ENCODE assay signal across 9 cellular contexts in genomic region chr2:231611273-231612198, GRCh38. TPM values are rescaled to one million over a fixed set of nuclear protein-coding genes. Genes with fewer than 3 reads are reported as not detected.
DNase-seq lines count a peak whose midpoint lies in the region; ATAC-seq and TF ChIP-seq lines count a peak whose summit lies in the region.
"Had no signal": no experiment of that assay in that cellular context is flagged by ENCODE, and none has a peak within 500 bp of the region (broad histone marks: within the 10 kb centered on the region; RNA-seq: fewer than 3 reads in every experiment).

No MANE protein-coding gene starts in this region.

- H3K27me3 Mint-ChIP-seq in T-helper 17 cell = no peaks in the 10 kb centered on the region
- H3K27me3 Mint-ChIP-seq in brain = peaks cover 9% of the 10 kb centered on the region

- TF ChIP-seq CTCF in AG04450 (IDR thresholded peaks at IDR 0.05; ENCODE audit: low read depth, low read length) (peak; percentile 52), HL-60 (IDR thresholded peaks at IDR 0.05; ENCODE audit: insufficient read depth, low read length) (no peak), brain (conservative IDR thresholded peaks at IDR 0.05) (no peak)

- DNase-seq in AG04450 (ENCODE audit: low read depth, low spot score) (no peak), HL-60 (ENCODE audit: low read depth in 1 of 2, low spot score in 1 of 2) (peak; percentile 69 to 88), T-helper 17 cell (no peak), G401 (ENCODE audit: low spot score) (no peak)
- DNase-seq in stimulated activated CD8-positive, alpha-beta memory T cell treated with anti-CD3 and anti-CD28 coated beads, Interleukin-15, amount 100 ng/mL, for 48 hours (ENCODE audit: low read depth in 2 of 2) = peak; percentile 57 to 61

- H3K9me3 Mint-ChIP-seq in brain = peaks cover 0 to 7% (median 3%) of the 10 kb centered on the region in 5 experiments

- in situ Hi-C loops in G401 (cut with HindIII; ENCODE audit: low sequenced_read_pairs) = no loop called here

- H3K27ac ChIP-seq in AG04450 (ENCODE audit: low read depth, low read length) (peak overlapping the region; percentile 96), HL-60 (replicated peaks) (peak overlapping the region; percentile 96), layer of hippocampus (ENCODE audit: low read depth, low read length) (peak overlapping the region; percentile 100)

- H3K36me3 Mint-ChIP-seq in T-helper 17 cell (ENCODE audit: low read depth) (no peaks in the 10 kb centered on the region), brain (no peaks in the 10 kb centered on the region)

- ATAC-seq in T-helper 17 cell (no peak), GM21717 (IDR thresholded peaks at IDR 0.05; ENCODE audit: unreplicated experiment) (no peak)

- POLR2A ChIA-PET in AG04450 (lab: Yijun Ruan, JAX) = interaction anchor here (0.7 to 1.5 kb wide), 6 partner anchors 55 to 102 kb away, joined by 3 to 6 read pairs (median 4); partner anchors contain the start of gene PTMA

- H3K27me3 ChIP-seq in AG04450 (ENCODE audit: control insufficient read depth, insufficient read depth, low read length) (no peaks in the 10 kb centered on the region), HL-60 (ENCODE audit: insufficient read depth, poor library complexity, severe bottlenecking) (no peaks in the 10 kb centered on the region), layer of hippocampus (ENCODE audit: control insufficient read depth, insufficient read depth, low read length) (no peaks in the 10 kb centered on the region)

- peaks cover 17% of the 10 kb centered on the region for H3K4me1 Mint-ChIP-seq in T-helper 17 cell
- H3K4me1 Mint-ChIP-seq in brain = peaks cover 51% of the 10 kb centered on the region

- no peak overlapping the region for H3K4me3 Mint-ChIP-seq in T-helper 17 cell
- peak overlapping the region in 1 of 5 experiments; percentile 24 for H3K4me3 Mint-ChIP-seq in brain

- CTCF ChIA-PET in AG04450 (lab: Charles Lee) = interaction anchor here (0.6 to 9.6 kb wide), 20 partner anchors 10 to 315 kb away, joined by 3 to 256 read pairs (median 4); no protein-coding TSS in a partner anchor

- H3K27ac Mint-ChIP-seq in T-helper 17 cell = peak overlapping the region; percentile 95
- peak overlapping the region in 4 of 5 experiments; percentile 35 to 99 (median 95) for H3K27ac Mint-ChIP-seq in brain

- H3K4me3 ChIP-seq in AG04450 (ENCODE audit: low read depth, low read length) = no peak overlapping the region
- no peak overlapping the region for H3K4me3 ChIP-seq in HL-60 (replicated peaks; ENCODE audit: insufficient read depth, low read length)

- no peaks in the 10 kb centered on the region; the same call in 1 of the 2 replicates for H3K9me3 ChIP-seq in AG04450 (ENCODE audit: control insufficient read depth, insufficient read depth, low read length)
- H3K9me3 ChIP-seq in T-helper 17 cell (ENCODE audit: control insufficient read depth, low read length, poor library complexity, severe bottlenecking) = no peaks in the 10 kb centered on the region

RNA-seq across cellular contexts. Expression of gene TEX44, which starts 18.9 kb away (rescaled TPM):
- polyA plus RNA-seq in AG04450 (2011; rRNA removed) = not detected in 2 replicates
- not detected in 2 replicates for polyA minus RNA-seq in AG04450 (2011; rRNA and poly(A)+ RNA removed)
- not detected for total RNA-seq in T-helper 17 cell
- polyA plus RNA-seq in brain (ENCODE audit: insufficient read depth, low read depth, low replicate concordance) = not detected
- total RNA-seq in G401 (2014; rRNA removed; shearing (Covaris generic)) = not detected in 2 replicates
- total RNA-seq: pulmonary artery endothelial cell had no signal

Comparison
In these comparisons a context has a peak if more than half of its experiments do, and no peak if none do; other contexts are left out.
1. DNase-seq: peak in HL-60 (2 of 2) and stimulated activated CD8-positive, alpha-beta memory T cell treated with anti-CD3 and anti-CD28 coated beads, Interleukin-15, amount 100 ng/mL, for 48 hours (2 of 2); none in AG04450 (single experiment), T-helper 17 cell (0 of 3) and G401 (single experiment).
2. Peak in every context shown above with its lines, with median percentiles within 50 percentile points of each other: H3K27ac ChIP-seq.